Comparison of ENCODE assay signal across 13 cellular contexts in the genomic region with DNA sequence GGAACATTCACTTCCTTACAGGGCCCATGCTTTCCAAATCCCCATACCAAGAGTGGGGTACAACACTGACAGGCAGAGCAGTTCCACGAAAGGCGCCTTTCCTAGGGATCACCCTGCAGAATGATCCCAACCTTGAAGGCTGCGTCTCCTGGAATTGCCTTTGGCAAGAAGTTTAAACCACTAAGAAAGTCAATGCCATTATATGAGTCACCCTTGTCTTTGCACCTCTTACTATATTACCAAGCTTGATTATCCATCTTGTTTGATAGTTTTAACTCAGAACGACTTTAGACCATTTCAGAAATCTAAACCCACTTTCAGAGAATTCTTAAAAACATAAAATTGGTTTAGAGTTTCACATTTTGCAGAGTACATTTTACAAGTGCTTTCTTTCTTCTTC.
DNase-seq lines count a peak whose midpoint lies in the region; ATAC-seq and TF ChIP-seq lines count a peak whose summit lies in the region.
"Had no signal": no experiment of that assay in that cellular context is flagged by ENCODE, and none has a peak within 500 bp of the region (broad histone marks: within the 10 kb centered on the region; RNA-seq: fewer than 3 reads in every experiment).

No MANE protein-coding gene starts in this region.

- DNase-seq in EH (ENCODE audit: low read depth) (peak; percentile 36), HCT116 (ENCODE audit: low read depth, low spot score) (no peak), RPMI7951 (ENCODE audit: low read depth) (peak; percentile 91), epithelial cell of esophagus (ENCODE audit: low read depth) (peak; percentile 25), heart right ventricle (no peak), T1000 (lab: John Stamatoyannopoulos, UW) (no peak), SHP77 (lab: John Stamatoyannopoulos, UW) (no peak), COLO829 (ENCODE audit: low spot score) (no peak)
- DNase-seq: C1 segment of cervical spinal cord; CD4-positive, alpha-beta T cell; DMS79; GDM1; HCEC 1CT had no signal

- H2AFZ ChIP-seq in HCT116 (ENCODE audit: low read depth, low read length, poor library complexity, severe bottlenecking), result peak overlapping the region; percentile 6

- WGBS in heart right ventricle, 2 donors, result 95 to 99% methylated on average over 4 of the region's 4 CpGs

- no peak for ATAC-seq in HCT116
- no peak for ATAC-seq in heart right ventricle

- H3K4me3 ChIP-seq in HCT116 (replicated peaks in 1 of 2; ENCODE audit: low read depth in 1 of 2, low read length in 2 of 2), result no peak overlapping the region
- no peak overlapping the region for H3K4me3 ChIP-seq in epithelial cell of esophagus (ENCODE audit: low read length)
- no peak overlapping the region for H3K4me3 ChIP-seq in heart right ventricle

- H3K27me3 ChIP-seq in HCT116 (ENCODE audit: insufficient read depth, low read length) (no peaks in the 10 kb centered on the region), heart right ventricle (no peaks in the 10 kb centered on the region)

- CTCF ChIA-PET in HCT116 (lab: Charles Lee), result no interaction called here

- H3K27ac ChIP-seq in HCT116 (ENCODE audit: low read depth, low read length) (no peak overlapping the region), heart right ventricle (no peak overlapping the region)

- no peak for TF ChIP-seq POLR2A in HCT116 (IDR thresholded peaks at IDR 0.05; ENCODE audit: borderline replicate concordance, extremely low read depth, insufficient read depth, insufficient read length)

- RAD21 ChIA-PET in HCT116 (lab: Charles Lee; ENCODE audit: low non-redundant PET in 1 of 2, low total read pairs in 2 of 2, uncharacterized antibody in 2 of 2, unreplicated experiment in 2 of 2), result no interaction called here

- H3K4me2 ChIP-seq in HCT116 (ENCODE audit: low read length), result peak overlapping the region; percentile 44

- TF ChIP-seq CTCF in HCT116 (IDR thresholded peaks at IDR 0.05 in 2 of 3, conservative IDR thresholded peaks at IDR 0.05 in 1 of 3; ENCODE audit: borderline replicate concordance in 1 of 3, insufficient read depth in 1 of 3, low read depth in 2 of 3, low read length in 2 of 3), result no peak
- no peak for TF ChIP-seq CTCF in epithelial cell of esophagus (IDR thresholded peaks at IDR 0.05; ENCODE audit: insufficient read depth, low read depth, low read length, missing control alignments)
- TF ChIP-seq CTCF in heart right ventricle (IDR thresholded peaks at IDR 0.05), result no peak

- H3K9me2 ChIP-seq in HCT116 (ENCODE audit: insufficient read depth), result no peaks in the 10 kb centered on the region

- intact Hi-C loops in HCT116 (cut with micrococcal nuclease) (no loop called here), heart right ventricle (cut with DNase I) (no loop called here)

- no peak overlapping the region for H3K9ac ChIP-seq in HCT116 (ENCODE audit: low read length)

- H3K79me2 ChIP-seq in HCT116 (ENCODE audit: insufficient read depth, low read length), result no peaks in the 10 kb centered on the region

- no TSS peak for BruUV-seq in HCT116 (replicated peaks; lab: Mats Ljungman, UMichigan)

- H4K20me1 ChIP-seq in HCT116 (ENCODE audit: insufficient read depth), result no peaks in the 10 kb centered on the region

- H3K36me3 ChIP-seq in HCT116 (ENCODE audit: control insufficient read depth in 1 of 2, insufficient read depth in 2 of 2, low read length in 2 of 2) (no peaks in the 10 kb centered on the region), heart right ventricle (no peaks in the 10 kb centered on the region)

- H3K4me1 ChIP-seq in HCT116 (ENCODE audit: control insufficient read depth in 1 of 2, insufficient read depth in 2 of 2, low read length in 2 of 2), result peaks cover 0 to 28% of the 10 kb centered on the region in 2 experiments; a peak in 2 of 4 replicates
- peaks cover 7 to 27% (median 21%) of the 10 kb centered on the region in 9 donors for H3K4me1 ChIP-seq in heart right ventricle

- POLR2A ChIA-PET in HCT116 (lab: Charles Lee), result no interaction called here

- TF ChIP-seq RAD21 in HCT116 (IDR thresholded peaks at IDR 0.05; ENCODE audit: low read depth), result no peak

- H3K9me3 ChIP-seq in HCT116 (ENCODE audit: control insufficient read depth in 1 of 2, insufficient read depth in 1 of 2, low read depth in 1 of 2, low read length in 2 of 2) (no peaks in the 10 kb centered on the region), heart right ventricle (peaks cover 0 to 12% (median 0%) of the 10 kb centered on the region in 11 donors)

TF ChIP-seq in HCT116, 20 proteins besides CTCF, POLR2A, EP300 and RAD21:
- TF ChIP-seq FOSL1 (IDR thresholded peaks at IDR 0.05; ENCODE audit: low read depth) (peak; percentile 9; the same call in 1 of the 2 replicates), CEBPB (IDR thresholded peaks at IDR 0.05; ENCODE audit: low read depth) (no peak), ZNF274 (IDR thresholded peaks at IDR 0.05; ENCODE audit: low read depth, low read length) (no peak), ZFX (IDR thresholded peaks at IDR 0.05) (no peak), SRF (IDR thresholded peaks at IDR 0.05; ENCODE audit: low read depth) (no peak)
- TF ChIP-seq, protein P1, sequence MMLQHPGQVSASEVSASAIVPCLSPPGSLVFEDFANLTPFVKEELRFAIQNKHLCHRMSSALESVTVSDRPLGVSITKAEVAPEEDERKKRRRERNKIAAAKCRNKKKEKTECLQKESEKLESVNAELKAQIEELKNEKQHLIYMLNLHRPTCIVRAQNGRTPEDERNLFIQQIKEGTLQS (IDR thresholded peaks at IDR 0.05), result no peak
- TF ChIP-seq, protein P2, sequence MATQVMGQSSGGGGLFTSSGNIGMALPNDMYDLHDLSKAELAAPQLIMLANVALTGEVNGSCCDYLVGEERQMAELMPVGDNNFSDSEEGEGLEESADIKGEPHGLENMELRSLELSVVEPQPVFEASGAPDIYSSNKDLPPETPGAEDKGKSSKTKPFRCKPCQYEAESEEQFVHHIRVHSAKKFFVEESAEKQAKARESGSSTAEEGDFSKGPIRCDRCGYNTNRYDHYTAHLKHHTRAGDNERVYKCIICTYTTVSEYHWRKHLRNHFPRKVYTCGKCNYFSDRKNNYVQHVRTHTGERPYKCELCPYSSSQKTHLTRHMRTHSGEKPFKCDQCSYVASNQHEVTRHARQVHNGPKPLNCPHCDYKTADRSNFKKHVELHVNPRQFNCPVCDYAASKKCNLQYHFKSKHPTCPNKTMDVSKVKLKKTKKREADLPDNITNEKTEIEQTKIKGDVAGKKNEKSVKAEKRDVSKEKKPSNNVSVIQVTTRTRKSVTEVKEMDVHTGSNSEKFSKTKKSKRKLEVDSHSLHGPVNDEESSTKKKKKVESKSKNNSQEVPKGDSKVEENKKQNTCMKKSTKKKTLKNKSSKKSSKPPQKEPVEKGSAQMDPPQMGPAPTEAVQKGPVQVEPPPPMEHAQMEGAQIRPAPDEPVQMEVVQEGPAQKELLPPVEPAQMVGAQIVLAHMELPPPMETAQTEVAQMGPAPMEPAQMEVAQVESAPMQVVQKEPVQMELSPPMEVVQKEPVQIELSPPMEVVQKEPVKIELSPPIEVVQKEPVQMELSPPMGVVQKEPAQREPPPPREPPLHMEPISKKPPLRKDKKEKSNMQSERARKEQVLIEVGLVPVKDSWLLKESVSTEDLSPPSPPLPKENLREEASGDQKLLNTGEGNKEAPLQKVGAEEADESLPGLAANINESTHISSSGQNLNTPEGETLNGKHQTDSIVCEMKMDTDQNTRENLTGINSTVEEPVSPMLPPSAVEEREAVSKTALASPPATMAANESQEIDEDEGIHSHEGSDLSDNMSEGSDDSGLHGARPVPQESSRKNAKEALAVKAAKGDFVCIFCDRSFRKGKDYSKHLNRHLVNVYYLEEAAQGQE (IDR thresholded peaks at IDR 0.05; ENCODE audit: low read depth), result no peak

Comparison
In these comparisons a context has a peak if more than half of its experiments do, and no peak if none do; other contexts are left out.
1. DNase-seq: peak in EH (single experiment), RPMI7951 (single experiment) and epithelial cell of esophagus (single experiment); none in HCT116 (single experiment), heart right ventricle (0 of 2), T1000 (single experiment), SHP77 (0 of 2) and COLO829 (single experiment).